ENCODE assay signal across 20 cellular contexts in genomic region chr18:23568739-23569138, GRCh38. TPM values are rescaled to one million over a fixed set of nuclear protein-coding genes. Genes with fewer than 3 reads are reported as not detected.
A peak's percentile ranks its signal among the peaks of the same experiment; 100 is the strongest.
DNase-seq lines count a peak whose midpoint lies in the region; ATAC-seq and TF ChIP-seq lines count a peak whose summit lies in the region.
"Had no signal": no experiment of that assay in that cellular context is flagged by ENCODE, and none has a peak within 500 bp of the region (broad histone marks: within the 10 kb centered on the region; RNA-seq: fewer than 3 reads in every experiment).

No MANE protein-coding gene starts in this region.

- H3K4me3 ChIP-seq in CD4-positive, CD25-positive, alpha-beta regulatory T cell (ENCODE audit: low read depth, low read length), result no peak overlapping the region
- H3K4me3 ChIP-seq in heart left ventricle, result no peak overlapping the region
- H3K4me3 ChIP-seq: GM23248, K562, Peyer's patch, SJCRH30 had no signal

- no peaks in the 10 kb centered on the region for H3K9me3 Mint-ChIP-seq in CD4-positive, CD25-positive, alpha-beta regulatory T cell
- no peaks in the 10 kb centered on the region for H3K9me3 Mint-ChIP-seq in immature natural killer cell
- H3K9me3 Mint-ChIP-seq in stimulated activated effector memory CD8-positive, alpha-beta T cell treated with anti-CD3 and anti-CD28 coated beads, Interleukin-12 subunit alpha, Interleukin-12 subunit beta, amount 100 ng/mL, for 72 hours, result no peaks in the 10 kb centered on the region
- H3K9me3 Mint-ChIP-seq: H9, HFFc6 had no signal

- no peak overlapping the region for H3K27ac ChIP-seq in CD4-positive, CD25-positive, alpha-beta regulatory T cell (ENCODE audit: insufficient read depth, low read length, poor library complexity, severe bottlenecking)
- H3K27ac ChIP-seq in VCaP (peak overlapping the region; percentile 69), heart left ventricle (no peak overlapping the region)
- H3K27ac ChIP-seq: C4-2B, GM23248, Peyer's patch, SJCRH30 had no signal

- TF ChIP-seq POLR2A in heart left ventricle (IDR thresholded peaks at IDR 0.05), result no peak

- peaks cover 27% of the 10 kb centered on the region for H3K4me1 ChIP-seq in CD4-positive, CD25-positive, alpha-beta regulatory T cell (ENCODE audit: control insufficient read depth, insufficient read depth, low read length, poor library complexity, severe bottlenecking)
- H3K4me1 ChIP-seq in heart left ventricle, result peaks cover 0 to 23% (median 9%) of the 10 kb centered on the region in 12 donors
- H3K4me1 ChIP-seq: SJCRH30 had no signal

- no peaks in the 10 kb centered on the region for H3K27me3 Mint-ChIP-seq in CD4-positive, CD25-positive, alpha-beta regulatory T cell
- H3K27me3 Mint-ChIP-seq in immature natural killer cell (ENCODE audit: low read depth in 3 of 3), result peaks cover 2 to 16% (median 11%) of the 10 kb centered on the region in 3 donors

- WGBS in heart left ventricle, 4 donors, result 80 to 85% (median 84%) methylated on average over 5 of the region's 5 CpGs

- peaks cover 65% of the 10 kb centered on the region for H3K36me3 Mint-ChIP-seq in CD4-positive, CD25-positive, alpha-beta regulatory T cell
- peaks cover 36 to 51% (median 40%) of the 10 kb centered on the region in 3 donors for H3K36me3 Mint-ChIP-seq in immature natural killer cell
- H3K36me3 Mint-ChIP-seq in stimulated activated effector memory CD8-positive, alpha-beta T cell treated with anti-CD3 and anti-CD28 coated beads, Interleukin-12 subunit alpha, Interleukin-12 subunit beta, amount 100 ng/mL, for 72 hours, result peaks cover 90% of the 10 kb centered on the region

- DNase-seq in CD4-positive, CD25-positive, alpha-beta regulatory T cell, result no peak
- DNase-seq in immature natural killer cell, result no peak
- DNase-seq in stimulated activated effector memory CD8-positive, alpha-beta T cell treated with anti-CD3 and anti-CD28 coated beads, Interleukin-12 subunit alpha, Interleukin-12 subunit beta, amount 100 ng/mL, for 72 hours (ENCODE audit: low spot score in 2 of 2), result no peak
- DNase-seq in NCI-H510A (lab: John Stamatoyannopoulos, UW), result no peak
- DNase-seq in heart left ventricle, result no peak
- DNase-seq: DMS79, GM23248, H9, HFFc6, NCI-H1092, NCI-H1436, NCI-H1930, NCI-H226, NCI-H524 treated with DMSO at 0.1 percent for 48 hours, Peyer's patch, SJCRH30 had no signal

- peaks cover 66% of the 10 kb centered on the region for H3K36me3 ChIP-seq in CD4-positive, CD25-positive, alpha-beta regulatory T cell (ENCODE audit: control insufficient read depth, insufficient read depth, low read length)
- H3K36me3 ChIP-seq in heart left ventricle, result peaks cover 0 to 95% (median 77%) of the 10 kb centered on the region in 9 donors

- no peaks in the 10 kb centered on the region for H3K9me3 ChIP-seq in CD4-positive, CD25-positive, alpha-beta regulatory T cell (ENCODE audit: control insufficient read depth in 2 of 2, low read length in 2 of 2)
- H3K9me3 ChIP-seq in heart left ventricle, result no peaks in the 10 kb centered on the region
- H3K9me3 ChIP-seq: Peyer's patch, SJCRH30 had no signal

- H3K4me3 Mint-ChIP-seq in CD4-positive, CD25-positive, alpha-beta regulatory T cell, result no peak overlapping the region
- H3K4me3 Mint-ChIP-seq in immature natural killer cell, result peak overlapping the region in 2 of 5 donors; percentile 6 to 32
- no peak overlapping the region for H3K4me3 Mint-ChIP-seq in stimulated activated effector memory CD8-positive, alpha-beta T cell treated with anti-CD3 and anti-CD28 coated beads, Interleukin-12 subunit alpha, Interleukin-12 subunit beta, amount 100 ng/mL, for 72 hours
- H3K4me3 Mint-ChIP-seq: H9, HFFc6 had no signal

- ATAC-seq in CD4-positive, CD25-positive, alpha-beta regulatory T cell (ENCODE audit: low read depth in 2 of 2), result no peak
- ATAC-seq in stimulated activated effector memory CD8-positive, alpha-beta T cell treated with anti-CD3 and anti-CD28 coated beads, Interleukin-12 subunit alpha, Interleukin-12 subunit beta, amount 100 ng/mL, for 72 hours, result no peak
- ATAC-seq in HG02852 (IDR thresholded peaks at IDR 0.05; ENCODE audit: unreplicated experiment) (no peak), heart left ventricle (no peak)
- ATAC-seq: K562 had no signal

- H3K4me1 Mint-ChIP-seq in CD4-positive, CD25-positive, alpha-beta regulatory T cell, result peaks cover 16 to 42% (median 36%) of the 10 kb centered on the region in 4 donors
- H3K4me1 Mint-ChIP-seq in immature natural killer cell, result peaks cover 70 to 81% of the 10 kb centered on the region in 2 donors
- peaks cover 32% of the 10 kb centered on the region for H3K4me1 Mint-ChIP-seq in stimulated activated effector memory CD8-positive, alpha-beta T cell treated with anti-CD3 and anti-CD28 coated beads, Interleukin-12 subunit alpha, Interleukin-12 subunit beta, amount 100 ng/mL, for 72 hours

- H3K27me3 ChIP-seq in CD4-positive, CD25-positive, alpha-beta regulatory T cell (ENCODE audit: control insufficient read depth, insufficient read depth, low read length), result no peaks in the 10 kb centered on the region
- H3K27me3 ChIP-seq in heart left ventricle, result no peaks in the 10 kb centered on the region
- H3K27me3 ChIP-seq: Peyer's patch, SJCRH30 had no signal

- intact Hi-C loops in heart left ventricle (cut with DNase I), result no loop called here

- peak overlapping the region in 2 of 3 donors; percentile 1 to 5 for H3K27ac Mint-ChIP-seq in CD4-positive, CD25-positive, alpha-beta regulatory T cell
- H3K27ac Mint-ChIP-seq in immature natural killer cell, result peak overlapping the region; percentile 78 to 97 (median 92)
- peak overlapping the region; percentile 67 for H3K27ac Mint-ChIP-seq in stimulated activated effector memory CD8-positive, alpha-beta T cell treated with anti-CD3 and anti-CD28 coated beads, Interleukin-12 subunit alpha, Interleukin-12 subunit beta, amount 100 ng/mL, for 72 hours
- H3K27ac Mint-ChIP-seq: H9, HFFc6 had no signal

- TF ChIP-seq CTCF in VCaP (conservative IDR thresholded peaks at IDR 0.05) (no peak), heart left ventricle (IDR thresholded peaks at IDR 0.05) (no peak)

RNA-seq across cellular contexts. Expression of gene NPC1, which starts 17.6 kb away (rescaled TPM):
- total RNA-seq in CD4-positive, CD25-positive, alpha-beta regulatory T cell, result 86.9 TPM
- polyA plus RNA-seq in CD4-positive, CD25-positive, alpha-beta regulatory T cell, result 10 to 100 TPM; 17.4 to 24.3 (median 20.4) TPM
- polyA plus RNA-seq in immature natural killer cell, result 10 to 100 TPM; 25.1 to 83.2 (median 47.2) TPM
- 10 to 100 TPM; 10.2 to 42.7 (median 16.8) TPM for total RNA-seq in heart left ventricle
- polyA plus RNA-seq in heart left ventricle, result 10 to 100 TPM in 1 of 2 donors, 1 to 10 TPM in 1; 7.8 to 38.8 TPM

Comparison
In these comparisons a context has a peak if more than half of its experiments do, and no peak if none do; other contexts are left out.
1. H3K27ac Mint-ChIP-seq: peak in every context shown above with its lines; median percentile 92 in immature natural killer cell; 67 in stimulated activated effector memory CD8-positive, alpha-beta T cell treated with anti-CD3 and anti-CD28 coated beads, Interleukin-12 subunit alpha, Interleukin-12 subunit beta, amount 100 ng/mL, for 72 hours; 3 in CD4-positive, CD25-positive, alpha-beta regulatory T cell.